In genomic region chr1:228799929-228800328, GRCh38 we compare ENCODE assay signal across 16 cellular contexts.
DNase-seq lines count a peak whose midpoint lies in the region; ATAC-seq lines count a peak whose summit lies in the region.
"Had no signal": no experiment of that assay in that cellular context is flagged by ENCODE, and none has a peak within 500 bp of the region (broad histone marks: within the 10 kb centered on the region; RNA-seq: fewer than 3 reads in every experiment).

No MANE protein-coding gene starts in this region.

- H3K27me3 Mint-ChIP-seq in stimulated activated naive B cell treated with anti-CD40 and anti-IgM and Interleukin-4, amounts not matched to agents 10 μg/mL and 1 μg/mL and 100 μg/mL, for 72 hours, result no peaks in the 10 kb centered on the region

- H3K9me3 Mint-ChIP-seq in stimulated activated naive B cell treated with anti-CD40 and anti-IgM and Interleukin-4, amounts not matched to agents 10 μg/mL and 1 μg/mL and 100 μg/mL, for 72 hours, result peaks cover 3 to 12% of the 10 kb centered on the region in 2 donors

- peaks cover 5 to 6% of the 10 kb centered on the region in 2 donors for H3K4me1 Mint-ChIP-seq in stimulated activated naive B cell treated with anti-CD40 and anti-IgM and Interleukin-4, amounts not matched to agents 10 μg/mL and 1 μg/mL and 100 μg/mL, for 72 hours

- peak; percentile 44 to 61 for ATAC-seq in stimulated activated naive B cell treated with anti-CD40 and anti-IgM and Interleukin-4, amounts not matched to agents 10 μg/mL and 1 μg/mL and 100 μg/mL, for 72 hours (replicated peaks)
- no peak for ATAC-seq in HG02678 (IDR thresholded peaks at IDR 0.05; ENCODE audit: unreplicated experiment)
- no peak for ATAC-seq in GM21526 (IDR thresholded peaks at IDR 0.05; ENCODE audit: low FRiP score, unreplicated experiment)

- H3K36me3 Mint-ChIP-seq in stimulated activated naive B cell treated with anti-CD40 and anti-IgM and Interleukin-4, amounts not matched to agents 10 μg/mL and 1 μg/mL and 100 μg/mL, for 72 hours, result no peaks in the 10 kb centered on the region

- DNase-seq in SIG-M5 treated with dmso at 0.1 percent for 504 hours (lab: John Stamatoyannopoulos, UW; ENCODE audit: unreplicated experiment), result peak; percentile 40
- DNase-seq in SIG-M5 (lab: John Stamatoyannopoulos, UW), result no peak
- DNase-seq in MV-4-11 (lab: John Stamatoyannopoulos, UW), result peak; percentile 67
- peak; percentile 89 for DNase-seq in SKM-1 treated with dmso at 0.1 percent for 144 hours (lab: John Stamatoyannopoulos, UW; ENCODE audit: unreplicated experiment)
- no peak for DNase-seq in stimulated activated naive B cell treated with anti-CD40 and anti-IgM and Interleukin-4, amounts not matched to agents 10 μg/mL and 1 μg/mL and 100 μg/mL, for 72 hours
- no peak for DNase-seq in KG1 (lab: John Stamatoyannopoulos, UW)
- DNase-seq: 8988T, DMS 273 treated with DMSO at 0.1 percent for 48 hours, HFFc6, MM.1S, NCI-H146, NCI-H2227 treated with DMSO at 0.1 percent for 48 hours, NCI-H526, SJCRH30 had no signal

- H3K27ac Mint-ChIP-seq in stimulated activated naive B cell treated with anti-CD40 and anti-IgM and Interleukin-4, amounts not matched to agents 10 μg/mL and 1 μg/mL and 100 μg/mL, for 72 hours, result no peak overlapping the region
- H3K27ac Mint-ChIP-seq: HFFc6 had no signal

- H3K4me3 Mint-ChIP-seq in stimulated activated naive B cell treated with anti-CD40 and anti-IgM and Interleukin-4, amounts not matched to agents 10 μg/mL and 1 μg/mL and 100 μg/mL, for 72 hours, result no peak overlapping the region
- H3K4me3 Mint-ChIP-seq: HFFc6 had no signal

Comparison
In these comparisons a context has a peak if more than half of its experiments do, and no peak if none do; other contexts are left out.
1. DNase-seq: peak in SIG-M5 treated with dmso at 0.1 percent for 504 hours (single experiment), MV-4-11 (single experiment) and SKM-1 treated with dmso at 0.1 percent for 144 hours (single experiment); none in SIG-M5 (single experiment), stimulated activated naive B cell treated with anti-CD40 and anti-IgM and Interleukin-4, amounts not matched to agents 10 μg/mL and 1 μg/mL and 100 μg/mL, for 72 hours (single experiment) and KG1 (single experiment).
2. ATAC-seq: peak in stimulated activated naive B cell treated with anti-CD40 and anti-IgM and Interleukin-4, amounts not matched to agents 10 μg/mL and 1 μg/mL and 100 μg/mL, for 72 hours (2 of 2); none in HG02678 (single experiment) and GM21526 (single experiment).